20 cellular contexts compared by ENCODE assay signal in genomic region chr22:25012743-25013142, GRCh38.
DNase-seq lines count a peak whose midpoint lies in the region; ATAC-seq, FAIRE-seq and TF ChIP-seq lines count a peak whose summit lies in the region.
"Had no signal": no experiment of that assay in that cellular context is flagged by ENCODE, and none has a peak within 500 bp of the region (broad histone marks: within the 10 kb centered on the region; RNA-seq: fewer than 3 reads in every experiment).

No MANE protein-coding gene starts in this region.

- peaks cover 0 to 14% (median 5%) of the 10 kb centered on the region in 5 experiments for H3K9me3 Mint-ChIP-seq in brain
- H3K9me3 Mint-ChIP-seq: CD8-positive, alpha-beta T cell; natural killer cell had no signal

- ATAC-seq in right cardiac atrium, result no peak
- no peak for ATAC-seq in left cardiac atrium
- ATAC-seq: CD8-positive, alpha-beta T cell; K562; natural killer cell had no signal

- CTCF ChIA-PET in OCI-LY7 (lab: Charles Lee; ENCODE audit: unreplicated experiment), result no interaction called here

- intact Hi-C loops in right cardiac atrium (cut with DNase I), result no loop called here
- intact Hi-C loops in left cardiac atrium (cut with DNase I), result no loop called here
- intact Hi-C loops in ascending aorta (cut with DNase I), result no loop called here
- intact Hi-C loops in OCI-LY7 (cut with micrococcal nuclease; ENCODE audit: unreplicated experiment), result no loop called here

- peak overlapping the region in 3 of 5 experiments; percentile 15 to 86 (median 38) for H3K27ac Mint-ChIP-seq in brain
- H3K27ac Mint-ChIP-seq: CD8-positive, alpha-beta T cell; natural killer cell had no signal

- no peaks in the 10 kb centered on the region for H3K36me3 ChIP-seq in muscle layer of duodenum (ENCODE audit: control insufficient read depth in 1 of 2, insufficient read depth in 2 of 2, low read length in 2 of 2)
- no peaks in the 10 kb centered on the region for H3K36me3 ChIP-seq in SJCRH30
- H3K36me3 ChIP-seq in ascending aorta, result no peaks in the 10 kb centered on the region
- no peaks in the 10 kb centered on the region for H3K36me3 ChIP-seq in OCI-LY7 (ENCODE audit: insufficient read depth, low read length)

- H3K9me3 ChIP-seq in right cardiac atrium (ENCODE audit: control insufficient read depth, low read length), result no peaks in the 10 kb centered on the region
- H3K9me3 ChIP-seq in muscle layer of duodenum (ENCODE audit: control insufficient read depth in 1 of 2, low read length in 2 of 2), result no peaks in the 10 kb centered on the region
- no peaks in the 10 kb centered on the region for H3K9me3 ChIP-seq in SJCRH30 (replicated peaks)
- H3K9me3 ChIP-seq in ascending aorta, result no peaks in the 10 kb centered on the region
- H3K9me3 ChIP-seq in OCI-LY7 (ENCODE audit: low read length), result no peaks in the 10 kb centered on the region

- no peak overlapping the region for H2AFZ ChIP-seq in OCI-LY7 (ENCODE audit: low read length)

- no peak overlapping the region for H3K4me2 ChIP-seq in OCI-LY7 (ENCODE audit: low read length)

- no peak overlapping the region for H3K4me3 Mint-ChIP-seq in brain
- H3K4me3 Mint-ChIP-seq: CD8-positive, alpha-beta T cell; natural killer cell had no signal

- 46% methylated on average over 2 of the region's 2 CpGs for whole genome bisulfite sequencing in right cardiac atrium

- DNase-seq in right cardiac atrium (no peak), left cardiac atrium (no peak), SJCRH30 (no peak), ascending aorta (ENCODE audit: low spot score in 2 of 2) (no peak), frontal cortex (ENCODE audit: low spot score in 2 of 2) (no peak), OCI-LY7 (ENCODE audit: low spot score) (no peak)
- DNase-seq: activated CD8-positive, alpha-beta memory T cell treated with anti-CD3 and anti-CD28 coated beads, Interleukin-2, amount 50 U/mL, for 48 hours; activated gamma-delta T cell; CD8-positive, alpha-beta T cell; cerebellar nuclear complex; glutamatergic neuron; natural killer cell; NCI-H1048; NCI-H510A treated with DMSO at 0.1 percent for 48 hours; SIG-M5; stimulated activated CD4-positive, alpha-beta T cell treated with anti-CD3 and anti-CD28 coated beads, Interleukin-4, amount 100 ng/mL, for 24 hours; T-helper 1 cell had no signal

- H3K27me3 Mint-ChIP-seq in brain, result no peaks in the 10 kb centered on the region

- FAIRE-seq in frontal cortex (lab: Jason Lieb, UNC), result no peak
- FAIRE-seq: K562 had no signal

- no peaks in the 10 kb centered on the region for H3K27me3 ChIP-seq in right cardiac atrium (ENCODE audit: control insufficient read depth, insufficient read depth)
- H3K27me3 ChIP-seq in muscle layer of duodenum (ENCODE audit: low read depth, low read length), result no peaks in the 10 kb centered on the region
- H3K27me3 ChIP-seq in SJCRH30, result no peaks in the 10 kb centered on the region
- no peaks in the 10 kb centered on the region for H3K27me3 ChIP-seq in ascending aorta

- H3K9me2 ChIP-seq in OCI-LY7 (ENCODE audit: insufficient read depth, low read length), result no peaks in the 10 kb centered on the region

- H3K4me3 ChIP-seq in right cardiac atrium (ENCODE audit: low read length) (no peak overlapping the region), muscle layer of duodenum (ENCODE audit: low read depth in 1 of 2, low read length in 2 of 2) (no peak overlapping the region), SJCRH30 (no peak overlapping the region), ascending aorta (no peak overlapping the region), OCI-LY7 (ENCODE audit: low read depth, low read length, poor library complexity, severe bottlenecking) (no peak overlapping the region)
- H3K4me3 ChIP-seq: K562 had no signal

- H3K79me2 ChIP-seq in OCI-LY7 (ENCODE audit: insufficient read depth, low read depth, low read length), result no peaks in the 10 kb centered on the region

- TF ChIP-seq CTCF in brain (conservative IDR thresholded peaks at IDR 0.05), result no peak
- TF ChIP-seq CTCF in ascending aorta (IDR thresholded peaks at IDR 0.05), result no peak
- TF ChIP-seq CTCF in OCI-LY7 (conservative IDR thresholded peaks at IDR 0.05; ENCODE audit: low read length), result no peak

- H3K27ac ChIP-seq in right cardiac atrium (ENCODE audit: low read length) (peak overlapping the region; percentile 33), muscle layer of duodenum (ENCODE audit: low read length) (peak overlapping the region; percentile 58), SJCRH30 (no peak overlapping the region), ascending aorta (no peak overlapping the region), OCI-LY7 (ENCODE audit: low read depth, low read length, poor library complexity, severe bottlenecking) (no peak overlapping the region)

- peaks cover 22% of the 10 kb centered on the region for H3K36me3 Mint-ChIP-seq in brain
- H3K36me3 Mint-ChIP-seq: CD8-positive, alpha-beta T cell; natural killer cell had no signal

- H3K4me1 ChIP-seq in right cardiac atrium (ENCODE audit: control insufficient read depth, insufficient read depth, low read length) (peaks cover 4% of the 10 kb centered on the region), muscle layer of duodenum (ENCODE audit: control insufficient read depth in 1 of 2, insufficient read depth in 2 of 2, low read length in 2 of 2) (peaks cover 6 to 14% of the 10 kb centered on the region in 2 donors), SJCRH30 (peaks cover 6% of the 10 kb centered on the region; the same call in 1 of the 2 replicates), ascending aorta (no peaks in the 10 kb centered on the region), OCI-LY7 (ENCODE audit: insufficient read depth, low read length, poor library complexity, severe bottlenecking) (no peaks in the 10 kb centered on the region)

- POLR2A ChIA-PET in OCI-LY7 (lab: Charles Lee), result no interaction called here

- no peaks in the 10 kb centered on the region for H4K20me1 ChIP-seq in OCI-LY7 (ENCODE audit: insufficient read depth, low read length)

- BruUV-seq in OCI-LY7 (replicated peaks; lab: Mats Ljungman, UMichigan), result no TSS peak

- H3K4me1 Mint-ChIP-seq in brain, result peaks cover 14% of the 10 kb centered on the region
- H3K4me1 Mint-ChIP-seq: natural killer cell had no signal

Comparison
In these comparisons a context has a peak if more than half of its experiments do, and no peak if none do; other contexts are left out.
1. H3K27ac ChIP-seq: peak in right cardiac atrium (single experiment) and muscle layer of duodenum (single experiment); none in SJCRH30 (single experiment), ascending aorta (0 of 2) and OCI-LY7 (single experiment).